ENCODE assay signal across 8 cellular contexts in the genomic region with DNA sequence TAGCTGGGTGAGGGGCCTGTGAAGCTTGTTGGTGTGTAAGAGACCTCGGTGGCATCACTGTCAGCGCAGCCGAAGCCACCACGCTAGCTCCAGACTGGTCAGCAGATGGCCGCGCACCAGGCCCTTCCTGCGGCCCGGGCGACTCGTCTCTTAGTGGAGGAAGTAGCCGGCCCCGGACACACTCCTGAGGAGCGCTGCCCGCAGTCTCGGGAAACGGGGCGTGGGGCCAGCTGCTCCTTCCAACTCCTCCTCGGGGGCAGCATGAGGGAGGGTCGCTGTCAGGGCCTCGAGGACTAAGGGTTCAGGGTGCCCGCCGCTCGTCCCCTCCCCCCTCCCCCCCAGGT.
A peak's percentile ranks its signal among the peaks of the same experiment; 100 is the strongest.
DNase-seq lines count a peak whose midpoint lies in the region; ATAC-seq and TF ChIP-seq lines count a peak whose summit lies in the region.

No MANE protein-coding gene starts in this region.

- DNase-seq in CD1c-positive myeloid dendritic cell (ENCODE audit: extremely low spot score) (peak; percentile 63), UCSD-AML1 (lab: John Stamatoyannopoulos, UW; ENCODE audit: unreplicated experiment) (peak; percentile 66), fibroblast of peridontal ligament (ENCODE audit: extremely low read depth) (peak; percentile 30), nephron progenitor cell (peak; percentile 69), NCI-H2171 (lab: John Stamatoyannopoulos, UW) (no peak)

- H3K36me3 Mint-ChIP-seq in nephron progenitor cell (ENCODE audit: low read depth) = no peaks in the 10 kb centered on the region

- H3K27me3 Mint-ChIP-seq in nephron progenitor cell (ENCODE audit: low read depth, poor library complexity) = peaks cover 23% of the 10 kb centered on the region

- ATAC-seq in GM19397 (IDR thresholded peaks at IDR 0.05; ENCODE audit: unreplicated experiment) (peak; percentile 18), HG03439 (IDR thresholded peaks at IDR 0.05; ENCODE audit: unreplicated experiment) (peak; percentile 28), HG03457 (IDR thresholded peaks at IDR 0.05; ENCODE audit: unreplicated experiment) (no peak)

- peaks cover 6% of the 10 kb centered on the region for H3K4me1 Mint-ChIP-seq in nephron progenitor cell

- peak overlapping the region; percentile 88 for H3K4me3 Mint-ChIP-seq in nephron progenitor cell

- no peak overlapping the region for H3K27ac Mint-ChIP-seq in nephron progenitor cell

- no peak for TF ChIP-seq CTCF in nephron progenitor cell (IDR thresholded peaks at IDR 0.05)

- H3K9me3 Mint-ChIP-seq in nephron progenitor cell = no peaks in the 10 kb centered on the region
